In the genomic region with DNA sequence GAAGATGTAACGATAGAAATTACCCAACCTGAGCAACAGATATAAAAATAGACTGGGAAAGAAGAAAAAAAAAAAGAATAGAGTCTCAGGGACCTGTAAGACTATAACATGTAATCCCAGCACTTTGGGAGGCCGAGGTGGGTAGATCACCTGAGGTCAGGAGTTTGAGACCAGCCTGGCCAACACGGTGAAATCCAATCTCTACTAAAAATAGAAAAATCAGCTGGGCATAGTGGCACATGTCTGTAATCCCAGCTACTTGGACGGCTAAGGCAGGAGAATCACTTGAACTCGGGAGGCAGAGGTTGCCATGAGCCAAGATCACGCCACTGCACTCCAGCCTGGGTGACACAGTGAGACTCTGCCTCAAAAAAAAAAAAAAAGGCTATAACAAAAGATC, we compare ENCODE assay signal across 3 cellular contexts. TPM values are rescaled to one million over a fixed set of nuclear protein-coding genes. Genes with fewer than 3 reads are reported as not detected.
"Had no signal": no experiment of that assay in that cellular context is flagged by ENCODE, and none has a peak within 500 bp of the region (broad histone marks: within the 10 kb centered on the region; RNA-seq: fewer than 3 reads in every experiment).

No MANE protein-coding gene starts in this region.

RNA-seq across cellular contexts. Expression of a gene that starts 12.9 kb away (rescaled TPM):
- total RNA-seq: activated B cell treated with CpG ODN at 0.5 μM for 24 hours; activated CD8-positive, alpha-beta T cell treated with anti-CD3 and anti-CD28 coated beads for 36 hours; T-helper 17 cell had no signal
